ENCODE assay signal across 13 cellular contexts in the genomic region with DNA sequence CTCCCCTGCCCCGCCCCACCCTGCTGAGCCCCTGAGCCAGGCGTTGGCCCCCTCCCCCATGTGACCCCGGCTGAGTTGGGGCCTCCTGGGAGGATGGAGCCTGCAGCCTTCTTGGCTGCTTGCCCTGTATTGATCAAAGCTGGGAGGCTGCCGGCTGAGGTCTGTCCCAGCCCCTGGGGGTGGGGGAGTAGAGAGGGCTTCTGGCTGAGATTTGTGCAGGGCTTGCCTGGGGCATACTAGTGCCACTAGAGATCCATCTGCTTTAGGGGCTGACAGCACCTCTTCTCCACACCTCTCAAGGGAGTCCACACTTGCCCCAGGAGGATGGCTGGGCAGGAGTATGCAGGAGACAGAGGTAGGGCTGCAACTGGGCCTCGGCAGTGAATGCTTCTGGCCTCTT. TPM values are rescaled to one million over a fixed set of nuclear protein-coding genes. Genes with fewer than 3 reads are reported as not detected.
DNase-seq lines count a peak whose midpoint lies in the region; ATAC-seq and TF ChIP-seq lines count a peak whose summit lies in the region.
"Had no signal": no experiment of that assay in that cellular context is flagged by ENCODE, and none has a peak within 500 bp of the region (broad histone marks: within the 10 kb centered on the region; RNA-seq: fewer than 3 reads in every experiment).

No MANE protein-coding gene starts in this region.

- WGBS in lower leg skin, 2 donors, result 43 to 51% methylated on average over 5 of the region's 5 CpGs

- no peaks in the 10 kb centered on the region for H3K9me3 ChIP-seq in osteoblast (ENCODE audit: low read depth, low read length)
- H3K9me3 ChIP-seq: upper lobe of left lung had no signal

- POLR2A ChIA-PET in activated CD4-positive, alpha-beta T cell treated with anti-CD3 and anti-CD28 coated beads for 36 hours (lab: Charles Lee), result interaction anchor here (0.8 kb wide), 1 partner anchor 42 kb away, joined by 3 read pairs; no protein-coding TSS in a partner anchor
- POLR2A ChIA-PET in activated CD8-positive, alpha-beta T cell treated with anti-CD3 and anti-CD28 coated beads for 36 hours (lab: Charles Lee), result no interaction called here

- TF ChIP-seq POLR2A in lower leg skin (IDR thresholded peaks at IDR 0.05), result no peak

- no peaks in the 10 kb centered on the region for H3K79me2 ChIP-seq in osteoblast (ENCODE audit: insufficient read depth, low read length)

- H3K4me1 ChIP-seq in osteoblast (ENCODE audit: insufficient read depth, low read length), result peaks cover 8% of the 10 kb centered on the region
- H3K4me1 ChIP-seq: foreskin keratinocyte had no signal

- H3K4me1 Mint-ChIP-seq in activated CD4-positive, alpha-beta T cell treated with anti-CD3 and anti-CD28 coated beads for 36 hours, result peaks cover 44% of the 10 kb centered on the region
- peaks cover 47% of the 10 kb centered on the region for H3K4me1 Mint-ChIP-seq in activated CD8-positive, alpha-beta T cell treated with anti-CD3 and anti-CD28 coated beads for 36 hours (ENCODE audit: low read depth)
- H3K4me1 Mint-ChIP-seq in neural crest cell, result peaks cover 61% of the 10 kb centered on the region

- peak; percentile 35 for DNase-seq in activated CD4-positive, alpha-beta T cell treated with anti-CD3 and anti-CD28 coated beads for 36 hours
- no peak for DNase-seq in activated CD4-positive, alpha-beta T cell treated with anti-CD3 and anti-CD28 coated beads, Interleukin-2, amount 50 U/mL, for 4 hours
- DNase-seq in NCI-H1105 treated with DMSO at 0.1 percent for 48 hours (lab: John Stamatoyannopoulos, UW) (peak; percentile 83), neural crest cell (ENCODE audit: low read depth, low spot score) (peak; percentile 14), middle frontal gyrus (ENCODE audit: extremely low spot score, low spot score) (no peak), osteoblast (ENCODE audit: insufficient read length, low spot score, missing footprints) (no peak), lower leg skin (ENCODE audit: low spot score in 2 of 2) (no peak)
- DNase-seq in activated CD8-positive, alpha-beta T cell treated with anti-CD3 and anti-CD28 coated beads for 36 hours, result peak; percentile 40
- DNase-seq: ACHN, foreskin keratinocyte, SW 1271, upper lobe of left lung had no signal

- no peaks in the 10 kb centered on the region for H4K20me1 ChIP-seq in osteoblast (ENCODE audit: insufficient read depth, low read length)

- no peaks in the 10 kb centered on the region for H3K27me3 ChIP-seq in osteoblast (ENCODE audit: insufficient read depth, low read length)
- H3K27me3 ChIP-seq: upper lobe of left lung had no signal

- no peaks in the 10 kb centered on the region for H3K36me3 ChIP-seq in osteoblast (ENCODE audit: insufficient read depth, low read length)
- H3K36me3 ChIP-seq: upper lobe of left lung had no signal

- CTCF ChIA-PET in activated CD4-positive, alpha-beta T cell treated with anti-CD3 and anti-CD28 coated beads for 36 hours (lab: Charles Lee), result no interaction called here
- CTCF ChIA-PET in activated CD8-positive, alpha-beta T cell treated with anti-CD3 and anti-CD28 coated beads for 36 hours (lab: Charles Lee), result interaction anchor here (1.3 kb wide), 1 partner anchor 30 kb away, joined by 3 read pairs; no protein-coding TSS in a partner anchor

- H3K27me3 Mint-ChIP-seq in activated CD4-positive, alpha-beta T cell treated with anti-CD3 and anti-CD28 coated beads for 36 hours, result no peaks in the 10 kb centered on the region
- H3K27me3 Mint-ChIP-seq in activated CD8-positive, alpha-beta T cell treated with anti-CD3 and anti-CD28 coated beads for 36 hours, result no peaks in the 10 kb centered on the region
- H3K27me3 Mint-ChIP-seq in neural crest cell (ENCODE audit: low read depth), result no peaks in the 10 kb centered on the region

- H3K4me3 Mint-ChIP-seq in activated CD4-positive, alpha-beta T cell treated with anti-CD3 and anti-CD28 coated beads for 36 hours, result no peak overlapping the region
- no peak overlapping the region for H3K4me3 Mint-ChIP-seq in activated CD8-positive, alpha-beta T cell treated with anti-CD3 and anti-CD28 coated beads for 36 hours
- no peak overlapping the region for H3K4me3 Mint-ChIP-seq in neural crest cell

- ATAC-seq in activated CD4-positive, alpha-beta T cell treated with anti-CD3 and anti-CD28 coated beads for 36 hours, result no peak
- no peak for ATAC-seq in activated CD8-positive, alpha-beta T cell treated with anti-CD3 and anti-CD28 coated beads for 36 hours
- ATAC-seq: foreskin keratinocyte had no signal

- no peaks in the 10 kb centered on the region for H3K9me3 Mint-ChIP-seq in activated CD4-positive, alpha-beta T cell treated with anti-CD3 and anti-CD28 coated beads for 36 hours (ENCODE audit: low read depth)
- H3K9me3 Mint-ChIP-seq in activated CD8-positive, alpha-beta T cell treated with anti-CD3 and anti-CD28 coated beads for 36 hours, result no peaks in the 10 kb centered on the region
- H3K9me3 Mint-ChIP-seq in neural crest cell, result no peaks in the 10 kb centered on the region

- no peak overlapping the region for H3K27ac ChIP-seq in osteoblast (ENCODE audit: low read depth, low read length)
- H3K27ac ChIP-seq: foreskin keratinocyte, upper lobe of left lung had no signal

- intact Hi-C loops in activated CD4-positive, alpha-beta T cell treated with anti-CD3 and anti-CD28 coated beads for 36 hours (cut with DNase I, micrococcal nuclease), result no loop called here
- intact Hi-C loops in activated CD8-positive, alpha-beta T cell treated with anti-CD3 and anti-CD28 coated beads for 36 hours (cut with micrococcal nuclease), result no loop called here
- intact Hi-C loops in lower leg skin (cut with DNase I; ENCODE audit: low total_unique reads), result no loop called here

- H3K4me2 ChIP-seq in osteoblast (ENCODE audit: insufficient read depth, low read length), result no peak overlapping the region
- H3K4me2 ChIP-seq: smooth muscle cell had no signal

- H3K4me3 ChIP-seq in osteoblast (ENCODE audit: insufficient read depth, low read length), result no peak overlapping the region
- H3K4me3 ChIP-seq in lower leg skin (ENCODE audit: low read depth, poor library complexity, severe bottlenecking), result no peak overlapping the region
- H3K4me3 ChIP-seq: smooth muscle cell, upper lobe of left lung had no signal

- no peaks in the 10 kb centered on the region for H3K36me3 Mint-ChIP-seq in activated CD4-positive, alpha-beta T cell treated with anti-CD3 and anti-CD28 coated beads for 36 hours (ENCODE audit: low read depth)
- no peaks in the 10 kb centered on the region for H3K36me3 Mint-ChIP-seq in activated CD8-positive, alpha-beta T cell treated with anti-CD3 and anti-CD28 coated beads for 36 hours (ENCODE audit: low read depth)
- H3K36me3 Mint-ChIP-seq in neural crest cell (ENCODE audit: low read depth), result no peaks in the 10 kb centered on the region

- TF ChIP-seq CTCF in activated CD8-positive, alpha-beta T cell treated with anti-CD3 and anti-CD28 coated beads for 36 hours (IDR thresholded peaks at IDR 0.05), result no peak
- TF ChIP-seq CTCF in neural crest cell (conservative IDR thresholded peaks at IDR 0.05) (no peak), osteoblast (IDR thresholded peaks at IDR 0.05; ENCODE audit: extremely low read depth, low read depth, low read length) (no peak), lower leg skin (IDR thresholded peaks at IDR 0.05) (no peak)

- no peak overlapping the region for H3K27ac Mint-ChIP-seq in activated CD4-positive, alpha-beta T cell treated with anti-CD3 and anti-CD28 coated beads for 36 hours
- H3K27ac Mint-ChIP-seq in activated CD8-positive, alpha-beta T cell treated with anti-CD3 and anti-CD28 coated beads for 36 hours, result no peak overlapping the region
- no peak overlapping the region for H3K27ac Mint-ChIP-seq in neural crest cell (ENCODE audit: unreplicated experiment)

- no peak overlapping the region for H2AFZ ChIP-seq in osteoblast (ENCODE audit: low read length)

RNA-seq across cellular contexts. Expression of a gene that starts 53.5 kb away (rescaled TPM):
- 10 to 100 TPM; 40.3 to 64.2 TPM for total RNA-seq in activated CD4-positive, alpha-beta T cell treated with anti-CD3 and anti-CD28 coated beads for 36 hours
- total RNA-seq in activated CD8-positive, alpha-beta T cell treated with anti-CD3 and anti-CD28 coated beads for 36 hours, result 10 to 100 TPM; 62.6 to 67.8 TPM
- 94.3 and 99.0 TPM in 2 replicates for total RNA-seq in neural crest cell
- total RNA-seq in osteoblast, result 14.5 and 18.3 TPM in 2 replicates
- 10 to 100 TPM; 19.3 to 40.5 (median 31.3) TPM for total RNA-seq in lower leg skin

Comparison
In these comparisons a context has a peak if more than half of its experiments do, and no peak if none do; other contexts are left out.
1. DNase-seq: peak in activated CD4-positive, alpha-beta T cell treated with anti-CD3 and anti-CD28 coated beads for 36 hours (single experiment), NCI-H1105 treated with DMSO at 0.1 percent for 48 hours (single experiment), activated CD8-positive, alpha-beta T cell treated with anti-CD3 and anti-CD28 coated beads for 36 hours (single experiment) and neural crest cell (single experiment); none in activated CD4-positive, alpha-beta T cell treated with anti-CD3 and anti-CD28 coated beads, Interleukin-2, amount 50 U/mL, for 4 hours (0 of 2), middle frontal gyrus (single experiment), osteoblast (single experiment) and lower leg skin (0 of 2).